Comparison of ENCODE assay signal across 1 cellular context in genomic region chr3:72376917-72377710, GRCh38.
TF ChIP-seq lines count a peak whose summit lies in the region.

No MANE protein-coding gene starts in this region.

TF ChIP-seq in neural cell, 6 proteins besides CTCF, POLR2A, EP300 and RAD21:
- TF ChIP-seq REST (IDR thresholded peaks at IDR 0.05; ENCODE audit: borderline replicate concordance) = no peak
- peak; percentile 53 for TF ChIP-seq POLR2AphosphoS5 (IDR thresholded peaks at IDR 0.05)
